In the genomic region with DNA sequence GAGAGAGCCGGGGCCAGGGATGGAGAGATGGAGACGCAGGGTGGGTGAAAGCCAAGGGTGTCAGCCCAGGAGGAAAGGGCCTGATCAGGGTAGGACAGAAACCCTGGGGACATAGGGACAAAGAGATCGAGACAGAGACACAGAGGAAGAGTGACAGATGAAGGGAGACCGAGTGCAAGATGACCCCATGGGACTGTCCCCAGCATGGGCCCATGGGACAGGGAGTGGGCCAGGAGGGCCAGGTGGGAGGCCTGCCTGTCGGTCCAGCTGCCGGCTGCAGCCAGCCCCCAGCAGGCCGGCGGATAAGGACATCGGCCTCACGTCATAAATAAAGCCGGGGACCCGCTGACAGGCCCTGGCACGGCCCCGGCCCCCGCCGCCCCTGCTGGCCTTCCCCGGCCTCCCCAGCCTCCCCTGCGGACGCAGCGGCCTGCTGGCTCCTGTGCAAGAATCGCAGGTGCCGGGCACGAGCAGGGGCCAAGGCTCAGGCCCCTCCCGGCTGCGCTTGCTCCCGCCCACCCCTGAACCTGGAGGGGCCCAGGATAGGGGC, we compare ENCODE assay signal across 8 cellular contexts. TPM values are rescaled to one million over a fixed set of nuclear protein-coding genes. Genes with fewer than 3 reads are reported as not detected.
A peak's percentile ranks its signal among the peaks of the same experiment; 100 is the strongest.
DNase-seq lines count a peak whose midpoint lies in the region; ATAC-seq and TF ChIP-seq lines count a peak whose summit lies in the region.

No MANE protein-coding gene starts in this region.

- H3K4me2 ChIP-seq in KMS-11: peak overlapping the region; percentile 89; the same call in 1 of the 2 replicates

- no peaks in the 10 kb centered on the region for H4K20me1 ChIP-seq in KMS-11 (ENCODE audit: insufficient read depth)

- peaks cover 0 to 6% of the 10 kb centered on the region in 2 donors for H3K36me3 Mint-ChIP-seq in CD4-positive, alpha-beta memory T cell
- H3K36me3 Mint-ChIP-seq in effector memory CD8-positive, alpha-beta T cell (ENCODE audit: insufficient read depth): peaks cover 23% of the 10 kb centered on the region

- peaks cover 0 to 5% of the 10 kb centered on the region in 2 donors for H3K27me3 Mint-ChIP-seq in CD4-positive, alpha-beta memory T cell
- peaks cover 0 to 18% of the 10 kb centered on the region in 2 donors for H3K27me3 Mint-ChIP-seq in effector memory CD8-positive, alpha-beta T cell

- H3K4me1 Mint-ChIP-seq in CD4-positive, alpha-beta memory T cell: peaks cover 14 to 32% (median 21%) of the 10 kb centered on the region in 4 donors
- H3K4me1 Mint-ChIP-seq in effector memory CD8-positive, alpha-beta T cell (ENCODE audit: low read depth in 2 of 2): peaks cover 14 to 20% of the 10 kb centered on the region in 2 donors

- no peaks in the 10 kb centered on the region for H3K9me3 Mint-ChIP-seq in CD4-positive, alpha-beta memory T cell
- no peaks in the 10 kb centered on the region for H3K9me3 Mint-ChIP-seq in effector memory CD8-positive, alpha-beta T cell

- H3K4me3 ChIP-seq in CD4-positive, alpha-beta memory T cell (ENCODE audit: low read length in 2 of 2): peak overlapping the region; percentile 52 to 57
- H3K4me3 ChIP-seq in KMS-11 (IDR thresholded peaks at IDR 0.05; ENCODE audit: insufficient read depth, low read depth, low read length): no peak overlapping the region
- peak overlapping the region; percentile 28 for H3K4me3 ChIP-seq in neuron (ENCODE audit: low read length)

- CTCF ChIA-PET in CD4-positive, alpha-beta memory T cell (lab: Charles Lee; ENCODE audit: partially characterized antibody): interaction anchor here (1.2 to 3.1 kb wide), 5 partner anchors 87 to 322 kb away, joined by 3 to 25 read pairs (median 7); no protein-coding TSS in a partner anchor

- H3K9ac ChIP-seq in KMS-11: peak overlapping the region; percentile 42; the same call in 1 of the 2 replicates

- H3K4me3 Mint-ChIP-seq in CD4-positive, alpha-beta memory T cell: peak overlapping the region; percentile 69 to 85 (median 76)
- peak overlapping the region; percentile 56 to 59 for H3K4me3 Mint-ChIP-seq in effector memory CD8-positive, alpha-beta T cell

- H3K27me3 ChIP-seq in CD4-positive, alpha-beta memory T cell (ENCODE audit: insufficient read depth, low read length): no peaks in the 10 kb centered on the region
- H3K27me3 ChIP-seq in KMS-11 (ENCODE audit: insufficient read depth, low read depth) (peaks cover 26% of the 10 kb centered on the region; the same call in 1 of the 2 replicates), neuron (ENCODE audit: insufficient read depth, low read length) (peaks cover 22% of the 10 kb centered on the region)

- H2AFZ ChIP-seq in KMS-11 (ENCODE audit: low read depth) (peak overlapping the region; percentile 54; the same call in 1 of the 2 replicates), neuron (ENCODE audit: low read depth, low read length) (peak overlapping the region; percentile 62)

- ATAC-seq in effector memory CD8-positive, alpha-beta T cell (replicated peaks): peak; percentile 9

- peaks cover 26% of the 10 kb centered on the region for H3K4me1 ChIP-seq in CD4-positive, alpha-beta memory T cell (ENCODE audit: insufficient read depth, low read length)
- H3K4me1 ChIP-seq in KMS-11 (ENCODE audit: low read depth, poor library complexity, severe bottlenecking) (peaks cover 8% of the 10 kb centered on the region), neuron (ENCODE audit: insufficient read depth, low read length) (peaks cover 10% of the 10 kb centered on the region)

- H3K36me3 ChIP-seq in CD4-positive, alpha-beta memory T cell (ENCODE audit: insufficient read depth, low read length): peaks cover 4% of the 10 kb centered on the region
- H3K36me3 ChIP-seq in KMS-11 (ENCODE audit: insufficient read depth): no peaks in the 10 kb centered on the region
- H3K36me3 ChIP-seq in neuron (ENCODE audit: insufficient read depth, low read length): peaks cover 9% of the 10 kb centered on the region

- peak overlapping the region in 6 of 7 donors; percentile 56 to 91 (median 78) for H3K27ac Mint-ChIP-seq in CD4-positive, alpha-beta memory T cell
- peak overlapping the region in 1 of 2 donors; percentile 57 for H3K27ac Mint-ChIP-seq in effector memory CD8-positive, alpha-beta T cell

- POLR2A ChIA-PET in CD4-positive, alpha-beta memory T cell (lab: Charles Lee; ENCODE audit: partially characterized antibody): interaction anchor here (1.2 to 2.8 kb wide), 5 partner anchors 17 to 252 kb away, joined by 3 to 18 read pairs (median 10); a partner anchor contains a TSS

- H3K27ac ChIP-seq in CD4-positive, alpha-beta memory T cell (ENCODE audit: low read depth, low read length): peak overlapping the region; percentile 50
- H3K27ac ChIP-seq in KMS-11: no peak overlapping the region

- no peak for DNase-seq in CD4-positive, alpha-beta memory T cell
- DNase-seq in effector memory CD8-positive, alpha-beta T cell: no peak
- no peak for DNase-seq in NCI-H774 (lab: John Stamatoyannopoulos, UW)
- DNase-seq in ecto neural progenitor cell (ENCODE audit: low spot score): no peak
- no peak for DNase-seq in stimulated activated CD4-positive, alpha-beta T cell treated with anti-CD3 and anti-CD28 coated beads, Interleukin-4, amount 100 ng/mL, for 24 hours
- DNase-seq in mesenteric fat pad (ENCODE audit: low spot score): no peak

- no peak for TF ChIP-seq CTCF in KMS-11 (conservative IDR thresholded peaks at IDR 0.05; ENCODE audit: low read depth, low read length)

- intact Hi-C loops in CD4-positive, alpha-beta memory T cell (cut with micrococcal nuclease): loop anchor here (1.0 kb wide), 1 partner anchor 252 kb away; no protein-coding TSS in a partner anchor

- H3K9me3 ChIP-seq in CD4-positive, alpha-beta memory T cell (ENCODE audit: control insufficient read depth in 1 of 2, low read length in 2 of 2): no peaks in the 10 kb centered on the region
- no peaks in the 10 kb centered on the region for H3K9me3 ChIP-seq in neuron (ENCODE audit: low read length)

- peaks cover 8% of the 10 kb centered on the region for H3K79me2 ChIP-seq in KMS-11 (ENCODE audit: insufficient read depth, low read depth)

RNA-seq across cellular contexts. Expression of a gene that starts 6.3 kb away (rescaled TPM):
- 100 to 1,000 TPM; 150 to 154 TPM for total RNA-seq in CD4-positive, alpha-beta memory T cell
- polyA plus RNA-seq in CD4-positive, alpha-beta memory T cell: 100 to 1,000 TPM; 148 to 156 TPM
- total RNA-seq in mesenteric fat pad: 52.7 TPM

RNA-seq across cellular contexts. Expression of a gene that starts 11.7 kb away (rescaled TPM):
- total RNA-seq in CD4-positive, alpha-beta memory T cell: not detected
- under 1 TPM in 1 of 2 donors, not detected in 1; 0.70 TPM for polyA plus RNA-seq in CD4-positive, alpha-beta memory T cell
- 30.7 TPM for total RNA-seq in mesenteric fat pad

RNA-seq across cellular contexts. Expression of a gene that starts 17.8 kb away (rescaled TPM):
- total RNA-seq in CD4-positive, alpha-beta memory T cell: not detected
- polyA plus RNA-seq in CD4-positive, alpha-beta memory T cell: not detected
- 2.0 TPM for total RNA-seq in mesenteric fat pad

RNA-seq across cellular contexts. Expression of a gene that starts 23.2 kb away (rescaled TPM):
- total RNA-seq in CD4-positive, alpha-beta memory T cell: 1,000 to 10,000 TPM; 1,962 to 1,978 TPM
- 1,000 to 10,000 TPM; 1,135 to 1,692 TPM for polyA plus RNA-seq in CD4-positive, alpha-beta memory T cell
- total RNA-seq in mesenteric fat pad: 959 TPM

RNA-seq across cellular contexts. Expression of a gene that starts 37.2 kb away (rescaled TPM):
- 10 to 100 TPM; 95.3 to 95.6 TPM for total RNA-seq in CD4-positive, alpha-beta memory T cell
- 10 to 100 TPM; 88.8 to 94.3 TPM for polyA plus RNA-seq in CD4-positive, alpha-beta memory T cell
- total RNA-seq in mesenteric fat pad: 90.9 TPM

Comparison
In these comparisons a context has a peak if more than half of its experiments do, and no peak if none do; other contexts are left out.
1. RNA of a gene that starts 11.7 kb away (total RNA-seq): 30.7 TPM in mesenteric fat pad (single experiment); not detected in CD4-positive, alpha-beta memory T cell; every median in the first group is over 10 times any median in the second.